In the genomic region with DNA sequence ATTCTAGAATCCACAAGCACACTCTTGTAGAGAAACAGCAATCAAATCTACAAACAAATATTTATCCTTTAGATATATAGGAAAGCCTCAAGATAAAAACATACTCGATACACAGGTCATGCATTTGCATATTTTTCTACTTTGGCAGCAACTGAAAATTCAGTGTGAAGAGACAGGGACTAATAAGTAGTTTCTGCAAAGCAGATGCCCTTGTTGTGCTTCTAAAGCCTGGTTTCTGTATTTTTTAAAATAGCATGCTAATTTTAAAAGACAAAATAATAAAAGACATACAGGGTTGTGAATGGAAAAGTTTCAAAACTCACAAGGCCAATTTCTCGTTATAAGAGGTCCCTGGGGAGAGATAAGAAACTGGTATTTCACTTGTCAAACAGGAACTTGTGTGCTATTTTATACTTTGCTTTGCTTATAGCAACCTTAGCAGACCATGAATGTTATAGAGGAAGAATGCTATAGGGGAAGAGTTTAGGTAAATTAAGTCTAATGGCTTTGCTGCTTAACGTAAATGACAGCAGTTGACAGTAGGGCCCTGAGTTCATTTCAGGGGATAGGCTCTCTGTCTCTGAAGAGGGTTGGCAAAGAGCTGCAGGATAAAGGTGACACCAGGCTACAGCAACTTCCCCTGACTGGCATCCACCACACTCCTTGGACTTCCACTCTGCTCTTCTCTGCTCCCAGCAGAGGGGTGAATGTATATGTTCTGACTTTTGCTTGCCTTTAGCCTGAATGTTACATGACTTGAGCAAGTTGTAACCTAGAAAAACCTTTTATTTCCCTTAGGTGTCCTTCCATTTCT, we compare ENCODE assay signal across 12 cellular contexts. TPM values are rescaled to one million over a fixed set of nuclear protein-coding genes. Genes with fewer than 3 reads are reported as not detected.
DNase-seq lines count a peak whose midpoint lies in the region; ATAC-seq and TF ChIP-seq lines count a peak whose summit lies in the region.
"Had no signal": no experiment of that assay in that cellular context is flagged by ENCODE, and none has a peak within 500 bp of the region (broad histone marks: within the 10 kb centered on the region; RNA-seq: fewer than 3 reads in every experiment).

No MANE protein-coding gene starts in this region.

- H3K4me2 ChIP-seq in DND-41 (ENCODE audit: insufficient read depth, low read length) (no peak overlapping the region), PC-9 (no peak overlapping the region)

- CTCF ChIA-PET in PC-9 (lab: Charles Lee) = no interaction called here

- H3K27ac ChIP-seq in DND-41 (ENCODE audit: low read length) (no peak overlapping the region), PC-9 (no peak overlapping the region)

- no peaks in the 10 kb centered on the region for H3K9me3 ChIP-seq in DND-41 (ENCODE audit: insufficient read depth, low read length, severe bottlenecking)
- no peaks in the 10 kb centered on the region for H3K9me3 ChIP-seq in PC-9 (ENCODE audit: insufficient read depth, low read depth)

- BruUV-seq in PC-9 (replicated peaks; lab: Mats Ljungman, UMichigan) = no TSS peak

- no peak overlapping the region for H3K4me3 ChIP-seq in DND-41 (ENCODE audit: low read depth in 1 of 2, low read length in 2 of 2)
- H3K4me3 ChIP-seq in PC-9 = no peak overlapping the region

- H3K27me3 ChIP-seq in DND-41 (ENCODE audit: insufficient read depth, low read length, poor library complexity) = no peaks in the 10 kb centered on the region
- no peaks in the 10 kb centered on the region for H3K27me3 ChIP-seq in PC-9 (ENCODE audit: insufficient read depth, low read depth)

- intact Hi-C loops in PC-9 (cut with micrococcal nuclease; ENCODE audit: unreplicated experiment) = no loop called here

- H3K36me3 ChIP-seq in DND-41 (ENCODE audit: insufficient read depth, low read length) (no peaks in the 10 kb centered on the region), PC-9 (ENCODE audit: low read depth) (no peaks in the 10 kb centered on the region)

- H3K79me2 ChIP-seq in DND-41 (ENCODE audit: insufficient read depth, low read length) (0 out of 2 replicates have a peak, but pooled peaks cover 4% of the 10 kb centered on the region), PC-9 (ENCODE audit: low read depth) (no peaks in the 10 kb centered on the region)

- POLR2A ChIA-PET in PC-9 (lab: Charles Lee; ENCODE audit: unreplicated experiment) = no interaction called here

- H4K20me1 ChIP-seq in DND-41 (ENCODE audit: insufficient read depth, low read length) (no peaks in the 10 kb centered on the region), PC-9 (ENCODE audit: insufficient read depth) (no peaks in the 10 kb centered on the region)

- peak; percentile 59; the same call in 2 of the 3 replicates for ATAC-seq in DND-41 (ENCODE audit: insufficient read depth, low read depth)
- peak; percentile 93 for ATAC-seq in GM19397 (IDR thresholded peaks at IDR 0.05; ENCODE audit: unreplicated experiment)
- peak; percentile 91 for ATAC-seq in HG02973 (IDR thresholded peaks at IDR 0.05; ENCODE audit: unreplicated experiment)

- H3K9ac ChIP-seq in DND-41 (ENCODE audit: low read depth, low read length) = no peak overlapping the region

- H3K9me2 ChIP-seq in PC-9 (ENCODE audit: insufficient read depth) = no peaks in the 10 kb centered on the region

- DNase-seq in DND-41 (no peak), NOMO-1 treated with DMSO at 0.1 percent for 48 hours (lab: John Stamatoyannopoulos, UW; ENCODE audit: unreplicated experiment) (peak; percentile 68), PC-9 (no peak), cortex of kidney (lab: John Stamatoyannopoulos, UW) (no peak), NCI-H2107 treated with DMSO at 0.1 percent for 48 hours (lab: John Stamatoyannopoulos, UW; ENCODE audit: unreplicated experiment) (no peak)
- no peak for DNase-seq in activated naive CD4-positive, alpha-beta T cell treated with Interleukin-2 at 50 U/mL for 16 hours
- DNase-seq: activated effector memory CD4-positive, alpha-beta T cell treated with anti-CD3 and anti-CD28 coated beads, Interleukin-2, amount 50 U/mL, for 16 hours; NCI-H1417 treated with DMSO at 0.1 percent for 48 hours; stimulated activated CD8-positive, alpha-beta memory T cell treated with anti-CD3 and anti-CD28 coated beads, Interleukin-4, amount 100 ng/mL, for 48 hours had no signal

- no peak for TF ChIP-seq CTCF in DND-41 (IDR thresholded peaks at IDR 0.05; ENCODE audit: borderline replicate concordance, extremely low read depth, low read length, poor library complexity, severe bottlenecking)
- no peak for TF ChIP-seq CTCF in PC-9 (conservative IDR thresholded peaks at IDR 0.05)

- no peaks in the 10 kb centered on the region for H3F3A ChIP-seq in PC-9 (ENCODE audit: insufficient read depth, low read depth)

- peaks cover 9% of the 10 kb centered on the region for H3K4me1 ChIP-seq in DND-41 (ENCODE audit: insufficient read depth, low read length)
- no peaks in the 10 kb centered on the region for H3K4me1 ChIP-seq in PC-9 (replicated peaks; ENCODE audit: insufficient read depth)

- H2AFZ ChIP-seq in DND-41 (ENCODE audit: low read depth, low read length) = no peak overlapping the region
- no peak overlapping the region for H2AFZ ChIP-seq in PC-9

RNA-seq across cellular contexts. Expression of a gene that starts 9.4 kb away (rescaled TPM):
- not detected in 2 replicates for total RNA-seq in PC-9 (2021)
- total RNA-seq: T-helper 1 cell treated with Interleukin-12 subunit alpha and Interleukin-12 subunit beta and Interleukin-4 antibody, amounts not matched to agents 30 ng/mL and 1 ng/mL, for 36 hours had no signal

RNA-seq across cellular contexts. Expression of a gene that starts 51.0 kb away (rescaled TPM):
- not detected in 2 replicates for total RNA-seq in PC-9 (2021)
